Comparison of ENCODE assay signal across 8 cellular contexts in the genomic region with DNA sequence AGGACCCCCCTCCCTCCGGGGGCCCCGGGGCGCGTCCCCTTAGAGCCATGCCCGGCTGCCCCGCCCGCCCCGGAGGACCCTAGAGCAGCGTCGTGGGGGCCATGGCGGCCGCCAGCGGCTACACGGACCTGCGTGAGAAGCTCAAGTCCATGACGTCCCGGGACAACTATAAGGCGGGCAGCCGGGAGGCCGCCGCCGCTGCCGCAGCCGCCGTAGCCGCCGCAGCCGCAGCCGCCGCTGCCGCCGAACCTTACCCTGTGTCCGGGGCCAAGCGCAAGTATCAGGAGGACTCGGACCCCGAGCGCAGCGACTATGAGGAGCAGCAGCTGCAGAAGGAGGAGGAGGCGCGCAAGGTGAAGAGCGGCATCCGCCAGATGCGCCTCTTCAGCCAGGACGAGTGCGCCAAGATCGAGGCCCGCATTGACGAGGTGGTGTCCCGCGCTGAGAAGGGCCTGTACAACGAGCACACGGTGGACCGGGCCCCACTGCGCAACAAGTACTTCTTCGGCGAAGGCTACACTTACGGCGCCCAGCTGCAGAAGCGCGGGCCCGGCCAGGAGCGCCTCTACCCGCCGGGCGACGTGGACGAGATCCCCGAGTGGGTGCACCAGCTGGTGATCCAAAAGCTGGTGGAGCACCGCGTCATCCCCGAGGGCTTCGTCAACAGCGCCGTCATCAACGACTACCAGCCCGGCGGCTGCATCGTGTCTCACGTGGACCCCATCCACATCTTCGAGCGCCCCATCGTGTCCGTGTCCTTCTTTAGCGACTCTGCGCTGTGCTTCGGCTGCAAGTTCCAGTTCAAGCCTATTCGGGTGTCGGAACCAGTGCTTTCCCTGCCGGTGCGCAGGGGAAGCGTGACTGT. TPM values are rescaled to one million over a fixed set of nuclear protein-coding genes. Genes with fewer than 3 reads are reported as not detected.
A peak's percentile ranks its signal among the peaks of the same experiment; 100 is the strongest.
DNase-seq lines count a peak whose midpoint lies in the region; ATAC-seq, FAIRE-seq and TF ChIP-seq lines count a peak whose summit lies in the region.

No MANE protein-coding gene starts in this region.

- TF ChIP-seq EP300 in H1 (IDR thresholded peaks at IDR 0.05; ENCODE audit: borderline replicate concordance in 1 of 2, low read depth in 2 of 2, low read length in 2 of 2), result no peak

- no peak overlapping the region for H2AK5ac ChIP-seq in H1 (ENCODE audit: low read depth, low read length)

- H3K14ac ChIP-seq in H1 (ENCODE audit: insufficient read length), result no peak overlapping the region

- H3K18ac ChIP-seq in H1 (ENCODE audit: extremely low read depth, low read length), result peak overlapping the region; percentile 85

- no peaks in the 10 kb centered on the region for H3K27me3 Mint-ChIP-seq in activated CD8-positive, alpha-beta memory T cell treated with anti-CD3 and anti-CD28 coated beads, Interleukin-2, amount 10 ng/mL, durations not matched to agents 7 days and 5 days

- H3K23ac ChIP-seq in H1 (ENCODE audit: insufficient read length), result no peak overlapping the region

- CTCF ChIA-PET in activated CD8-positive, alpha-beta memory T cell treated with anti-CD3 and anti-CD28 coated beads, Interleukin-2, amount 10 ng/mL, durations not matched to agents 7 days and 5 days (lab: Charles Lee), result interaction anchor here (0.9 to 2.8 kb wide), 4 partner anchors 9 to 31 kb away, joined by 3 to 8 read pairs (median 4); no protein-coding TSS in a partner anchor
- CTCF ChIA-PET in H1 (lab: Charles Lee; ENCODE audit: partially characterized antibody), result interaction anchor here (0.6 to 11.2 kb wide), 5 partner anchors 9 to 42 kb away, joined by 3 to 122 read pairs (median 9); no protein-coding TSS in a partner anchor

- no peak overlapping the region for H2BK20ac ChIP-seq in H1 (ENCODE audit: low read length)

- TF ChIP-seq POLR2A in H1 (IDR thresholded peaks at IDR 0.05; ENCODE audit: control extremely low read depth in 1 of 2, low read depth in 2 of 2, low read length in 2 of 2), result no peak

- H3K4ac ChIP-seq in H1 (replicated peaks; ENCODE audit: insufficient read length, low read depth, low read length), result no peak overlapping the region

- H3K4me2 ChIP-seq in H1 (ENCODE audit: insufficient read depth in 1 of 2, low read depth in 2 of 2, low read length in 2 of 2), result peak overlapping the region; percentile 68 to 99

- DNase-seq in SHP77 (lab: John Stamatoyannopoulos, UW) (peak; percentile 57 to 63), SHP77 treated with DMSO at 0.1 percent for 48 hours (lab: John Stamatoyannopoulos, UW) (no peak), M059J (ENCODE audit: low read depth) (peak; percentile 32), H1 (ENCODE audit: low read depth in 1 of 2, low spot score in 2 of 2) (peak in 1 of 2 experiments; percentile 65), NCI-H2107 (lab: John Stamatoyannopoulos, UW) (no peak)
- peak; percentile 85 for DNase-seq in activated CD8-positive, alpha-beta memory T cell treated with anti-CD3 and anti-CD28 coated beads, Interleukin-2, amount 10 ng/mL, durations not matched to agents 7 days and 5 days
- peak; percentile 28 to 45 for DNase-seq in stimulated activated CD8-positive, alpha-beta memory T cell treated with anti-CD3 and anti-CD28 coated beads, Interleukin-4, amount 100 ng/mL, for 1 hour (ENCODE audit: low read depth in 2 of 2, low spot score in 1 of 2)

- H4K91ac ChIP-seq in H1 (replicated peaks; ENCODE audit: insufficient read length, low read length), result no peak overlapping the region

- H3K9me3 ChIP-seq in H1 (ENCODE audit: insufficient read depth in 2 of 2, low read depth in 1 of 2, low read length in 1 of 2), result no peaks in the 10 kb centered on the region
- no peaks in the 10 kb centered on the region for H3K9me3 ChIP-seq in mononuclear cell (ENCODE audit: low read depth, low read length)

- H3K4me3 ChIP-seq in H1 (ENCODE audit: extremely low read depth in 1 of 4, insufficient read depth in 2 of 4, low read depth in 3 of 4, low read length in 4 of 4) (peak overlapping the region; percentile 52 to 87 (median 80)), mononuclear cell (ENCODE audit: low read length) (peak overlapping the region; percentile 78)

- H3K79me2 ChIP-seq in H1 (ENCODE audit: control insufficient read depth in 1 of 2, insufficient read depth in 2 of 2, low read length in 2 of 2), result peaks cover 39 to 49% of the 10 kb centered on the region in 2 experiments

- no peak overlapping the region for H3K27ac ChIP-seq in H1 (ENCODE audit: low read depth, low read length)

- no peak overlapping the region for H2AFZ ChIP-seq in H1 (ENCODE audit: low read length)

- H2BK5ac ChIP-seq in H1 (ENCODE audit: low read depth, low read length), result peak overlapping the region; percentile 71; the same call in 1 of the 2 replicates

- peak; percentile 8 for ATAC-seq in activated CD8-positive, alpha-beta memory T cell treated with anti-CD3 and anti-CD28 coated beads, Interleukin-2, amount 10 ng/mL, durations not matched to agents 7 days and 5 days

- peaks cover 25 to 34% of the 10 kb centered on the region in 2 experiments for H4K20me1 ChIP-seq in H1 (replicated peaks in 1 of 2; ENCODE audit: control insufficient read depth in 1 of 2, insufficient read depth in 2 of 2, low read length in 2 of 2)

- peak overlapping the region; percentile 12 for H3K56ac ChIP-seq in H1 (replicated peaks; ENCODE audit: insufficient read length, low read depth, low read length)

- no peak for TF ChIP-seq CTCF in H1 (IDR thresholded peaks at IDR 0.05; ENCODE audit: control extremely low read depth in 1 of 3, insufficient read depth in 1 of 3, low read depth in 1 of 3, low read length in 3 of 3)

- H3K27me3 ChIP-seq in H1 (replicated peaks in 1 of 4; ENCODE audit: control insufficient read depth in 3 of 4, extremely low read depth in 1 of 4, insufficient read depth in 3 of 4, low read length in 3 of 4) (no peaks in the 10 kb centered on the region), mononuclear cell (ENCODE audit: insufficient read depth, low read length) (no peaks in the 10 kb centered on the region)

- H2BK12ac ChIP-seq in H1 (ENCODE audit: low read depth, low read length), result no peak overlapping the region

- peak overlapping the region; percentile 61 to 81 (median 63) for H3K9ac ChIP-seq in H1 (replicated peaks in 1 of 4; ENCODE audit: extremely low read depth in 1 of 4, low read depth in 3 of 4, low read length in 3 of 4)

- peaks cover 50% of the 10 kb centered on the region for H3K4me1 Mint-ChIP-seq in activated CD8-positive, alpha-beta memory T cell treated with anti-CD3 and anti-CD28 coated beads, Interleukin-2, amount 10 ng/mL, durations not matched to agents 7 days and 5 days

- peaks cover 3 to 17% (median 8%) of the 10 kb centered on the region in 4 experiments; a peak in 5 of 8 replicates for H3K36me3 ChIP-seq in H1 (ENCODE audit: control insufficient read depth in 2 of 4, insufficient read depth in 4 of 4, low read length in 3 of 4)

- H4K5ac ChIP-seq in H1 (ENCODE audit: insufficient read length, low read depth, low read length), result no peak overlapping the region

- H2BK120ac ChIP-seq in H1 (replicated peaks; ENCODE audit: low read depth, low read length), result no peak overlapping the region

- H3K4me1 ChIP-seq in H1 (replicated peaks in 1 of 4; ENCODE audit: control insufficient read depth in 3 of 4, insufficient read depth in 4 of 4, low read length in 3 of 4) (peaks cover 5 to 25% (median 8%) of the 10 kb centered on the region in 4 experiments; a peak in 6 of 7 replicates), mononuclear cell (ENCODE audit: insufficient read depth, low read length) (peaks cover 56% of the 10 kb centered on the region)

- peaks cover 18% of the 10 kb centered on the region for H3K23me2 ChIP-seq in H1 (ENCODE audit: low read depth, low read length)

- peak overlapping the region; percentile 97 for H3K27ac Mint-ChIP-seq in activated CD8-positive, alpha-beta memory T cell treated with anti-CD3 and anti-CD28 coated beads, Interleukin-2, amount 10 ng/mL, durations not matched to agents 7 days and 5 days

- H2BK15ac ChIP-seq in H1 (ENCODE audit: low read length), result no peak overlapping the region

- no peak for FAIRE-seq in H1 (lab: Jason Lieb, UNC)

- 0 out of 2 replicates have a peak overlapping the region, but pooled peaks have one; percentile 46 for H4K8ac ChIP-seq in H1 (ENCODE audit: extremely low read depth, insufficient read depth, low read length)

- 3% methylated on average over 60 of the region's 91 CpGs; no CpG with 5 or more reads in 1 of the 2 experiments for WGBS in H1 (ENCODE audit: extremely low coverage in 1 of 2, insufficient coverage in 1 of 2, insufficient read length in 1 of 2, insufficient replicate concordance in 2 of 2, low coverage in 1 of 2, low lambda C conversion rate in 2 of 2, missing lambda C conversion rate in 1 of 2), 2 experiments

- H3K4me3 Mint-ChIP-seq in activated CD8-positive, alpha-beta memory T cell treated with anti-CD3 and anti-CD28 coated beads, Interleukin-2, amount 10 ng/mL, durations not matched to agents 7 days and 5 days, result peak overlapping the region; percentile 90

- TF ChIP-seq RAD21 in H1 (IDR thresholded peaks at IDR 0.05 in 1 of 2, conservative IDR thresholded peaks at IDR 0.05 in 1 of 2; ENCODE audit: low read depth in 2 of 2, low read length in 2 of 2), result no peak

- peaks cover 44% of the 10 kb centered on the region for H3K36me3 Mint-ChIP-seq in activated CD8-positive, alpha-beta memory T cell treated with anti-CD3 and anti-CD28 coated beads, Interleukin-2, amount 10 ng/mL, durations not matched to agents 7 days and 5 days

- POLR2A ChIA-PET in H1 (lab: Charles Lee; ENCODE audit: partially characterized antibody), result interaction anchor here (1.0 to 6.1 kb wide), 20 partner anchors 8 to 179 kb away, joined by 3 to 43 read pairs (median 8); partner anchors contain the start of genes LLGL1, SHMT1, SMCR8 and TOP3A

- H3K79me1 ChIP-seq in H1 (ENCODE audit: low read depth, low read length), result peaks cover 28% of the 10 kb centered on the region

- H3K9me3 Mint-ChIP-seq in activated CD8-positive, alpha-beta memory T cell treated with anti-CD3 and anti-CD28 coated beads, Interleukin-2, amount 10 ng/mL, durations not matched to agents 7 days and 5 days (ENCODE audit: low read depth), result no peaks in the 10 kb centered on the region

RNA-seq across cellular contexts. Expression of gene ALKBH5, which starts 0.7 kb away (rescaled TPM):
- 94.3 and 141 TPM in 2 replicates for total RNA-seq in M059J (2014; rRNA removed; shearing (Covaris generic))
- total RNA-seq in activated CD8-positive, alpha-beta memory T cell treated with anti-CD3 and anti-CD28 coated beads, Interleukin-2, amount 10 ng/mL, durations not matched to agents 7 days and 5 days, result 100 to 1,000 TPM; 111 to 126 TPM
- total RNA-seq in H1 (2021; fragmentation: NEBNext Ultra II Directional; extraction: Animal tissue kit (Norgen Biotek cat#: 25700)), result 86.4 and 86.6 TPM in 2 replicates
- 63.7 and 66.5 TPM in 2 replicates for polyA plus RNA-seq in H1 (2011; rRNA removed)
- polyA plus RNA-seq in H1 (2011; cell fraction: cytosol; rRNA removed), result 58.7 TPM
- 46.3 TPM for polyA plus RNA-seq in H1 (2011; cell fraction: nucleus; rRNA removed)
- polyA plus RNA-seq in H1 (2012, experiment 1 of 2), result 39.8 to 45.6 TPM (median 42.8 TPM) in 4 replicates
- polyA plus RNA-seq in H1 (2012, experiment 2 of 2), result 74.9 TPM
- polyA plus RNA-seq in H1 (2013, experiment 1 of 2), result 45.3 TPM
- polyA plus RNA-seq in H1 (2013, experiment 2 of 2), result 45.3 TPM
- 74.1 and 101 TPM in 2 replicates for polyA minus RNA-seq in H1 (2011; rRNA and poly(A)+ RNA removed)
- 76.5 TPM for polyA minus RNA-seq in H1 (2011; cell fraction: cytosol; rRNA and poly(A)+ RNA removed)
- 35.4 TPM for polyA minus RNA-seq in H1 (2011; cell fraction: nucleus; rRNA and poly(A)+ RNA removed)
- 97.9 TPM for total RNA-seq in mononuclear cell

RNA-seq across cellular contexts. Expression of gene LLGL1, which starts 41.1 kb away (rescaled TPM):
- total RNA-seq in M059J (2014; rRNA removed; shearing (Covaris generic)), result 24.3 and 38.0 TPM in 2 replicates
- total RNA-seq in activated CD8-positive, alpha-beta memory T cell treated with anti-CD3 and anti-CD28 coated beads, Interleukin-2, amount 10 ng/mL, durations not matched to agents 7 days and 5 days, result 10 to 100 TPM; 23.8 to 24.8 TPM
- 71.3 and 72.8 TPM in 2 replicates for total RNA-seq in H1 (2021; fragmentation: NEBNext Ultra II Directional; extraction: Animal tissue kit (Norgen Biotek cat#: 25700))
- polyA plus RNA-seq in H1 (2011; rRNA removed), result 107 and 137 TPM in 2 replicates
- 95.0 TPM for polyA plus RNA-seq in H1 (2011; cell fraction: cytosol; rRNA removed)
- polyA plus RNA-seq in H1 (2011; cell fraction: nucleus; rRNA removed), result 119 TPM
- 45.9 to 70.7 TPM (median 65.3 TPM) in 4 replicates for polyA plus RNA-seq in H1 (2012, experiment 1 of 2)
- polyA plus RNA-seq in H1 (2012, experiment 2 of 2), result 66.3 TPM
- polyA plus RNA-seq in H1 (2013, experiment 1 of 2), result 30.5 TPM
- polyA plus RNA-seq in H1 (2013, experiment 2 of 2), result 29.6 TPM
- 61.7 and 89.9 TPM in 2 replicates for polyA minus RNA-seq in H1 (2011; rRNA and poly(A)+ RNA removed)
- polyA minus RNA-seq in H1 (2011; cell fraction: cytosol; rRNA and poly(A)+ RNA removed), result 61.0 TPM
- 46.1 TPM for polyA minus RNA-seq in H1 (2011; cell fraction: nucleus; rRNA and poly(A)+ RNA removed)
- 8.6 TPM for total RNA-seq in mononuclear cell

Comparison
In these comparisons a context has a peak if more than half of its experiments do, and no peak if none do; other contexts are left out.
1. DNase-seq: peak in SHP77 (2 of 2), M059J (single experiment), activated CD8-positive, alpha-beta memory T cell treated with anti-CD3 and anti-CD28 coated beads, Interleukin-2, amount 10 ng/mL, durations not matched to agents 7 days and 5 days (single experiment) and stimulated activated CD8-positive, alpha-beta memory T cell treated with anti-CD3 and anti-CD28 coated beads, Interleukin-4, amount 100 ng/mL, for 1 hour (2 of 2); none in SHP77 treated with DMSO at 0.1 percent for 48 hours (single experiment) and NCI-H2107 (single experiment).